ENCODE assay signal across 1 cellular context in the genomic region with DNA sequence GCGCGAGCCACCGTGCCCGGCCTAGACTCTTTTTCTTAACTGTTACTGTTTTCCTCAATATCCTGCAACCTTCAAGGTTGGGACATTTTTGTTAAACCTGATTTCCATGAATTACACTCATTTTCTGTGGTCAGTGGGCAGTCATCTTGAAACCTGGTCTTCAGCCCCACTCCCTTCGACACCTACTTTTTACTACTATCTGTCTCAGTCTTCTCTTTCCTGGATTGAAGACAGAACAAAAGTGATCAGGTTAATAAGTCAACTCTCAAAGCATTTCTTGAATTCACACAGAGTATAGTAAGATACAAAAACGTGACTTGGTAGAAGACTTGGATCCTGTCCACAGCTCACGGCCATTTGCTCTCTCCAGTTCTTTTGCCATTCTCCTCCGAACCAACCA.
TF ChIP-seq lines count a peak whose summit lies in the region.

No MANE protein-coding gene starts in this region.

TF ChIP-seq in IMR-90, 13 proteins besides CTCF, POLR2A, EP300 and RAD21:
- TF ChIP-seq, protein P1, sequence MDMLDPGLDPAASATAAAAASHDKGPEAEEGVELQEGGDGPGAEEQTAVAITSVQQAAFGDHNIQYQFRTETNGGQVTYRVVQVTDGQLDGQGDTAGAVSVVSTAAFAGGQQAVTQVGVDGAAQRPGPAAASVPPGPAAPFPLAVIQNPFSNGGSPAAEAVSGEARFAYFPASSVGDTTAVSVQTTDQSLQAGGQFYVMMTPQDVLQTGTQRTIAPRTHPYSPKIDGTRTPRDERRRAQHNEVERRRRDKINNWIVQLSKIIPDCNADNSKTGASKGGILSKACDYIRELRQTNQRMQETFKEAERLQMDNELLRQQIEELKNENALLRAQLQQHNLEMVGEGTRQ (IDR thresholded peaks at IDR 0.05; ENCODE audit: low read depth, low read length): no peak
- TF ChIP-seq MAFK (IDR thresholded peaks at IDR 0.05; ENCODE audit: low read depth, low read length) (no peak), NFE2L2 (IDR thresholded peaks at IDR 0.05; ENCODE audit: low read depth, low read length) (no peak), MXI1 (IDR thresholded peaks at IDR 0.05; ENCODE audit: borderline replicate concordance, low read depth, low read length) (no peak), SMC3 (IDR thresholded peaks at IDR 0.05; ENCODE audit: low read depth, low read length) (no peak), CHD1 (IDR thresholded peaks at IDR 0.05; ENCODE audit: low read depth, low read length) (no peak), MAZ (IDR thresholded peaks at IDR 0.05; ENCODE audit: borderline replicate concordance, low read depth, low read length) (no peak), FOS (IDR thresholded peaks at IDR 0.05; ENCODE audit: low read depth, low read length) (no peak), RFX5 (IDR thresholded peaks at IDR 0.05; ENCODE audit: low read depth, low read length) (no peak)
